In genomic region chr12:9961106-9961505, GRCh38 we compare ENCODE assay signal across 17 cellular contexts. TPM values are rescaled to one million over a fixed set of nuclear protein-coding genes. Genes with fewer than 3 reads are reported as not detected.
DNase-seq lines count a peak whose midpoint lies in the region; ATAC-seq and TF ChIP-seq lines count a peak whose summit lies in the region.
"Had no signal": no experiment of that assay in that cellular context is flagged by ENCODE, and none has a peak within 500 bp of the region (broad histone marks: within the 10 kb centered on the region; RNA-seq: fewer than 3 reads in every experiment).

No MANE protein-coding gene starts in this region.

- no peaks in the 10 kb centered on the region for H3K79me2 ChIP-seq in DND-41 (ENCODE audit: insufficient read depth, low read length)

- H3K27ac ChIP-seq in DND-41 (ENCODE audit: low read length) (no peak overlapping the region), SK-N-MC (no peak overlapping the region), Peyer's patch (no peak overlapping the region)
- H3K27ac ChIP-seq: dorsolateral prefrontal cortex, tibial nerve had no signal

- H3K4me1 ChIP-seq in DND-41 (ENCODE audit: insufficient read depth, low read length) (peaks cover 18% of the 10 kb centered on the region), Peyer's patch (no peaks in the 10 kb centered on the region)
- H3K4me1 ChIP-seq: tibial nerve had no signal

- H3K27me3 ChIP-seq in DND-41 (ENCODE audit: insufficient read depth, low read length, poor library complexity), result no peaks in the 10 kb centered on the region
- no peaks in the 10 kb centered on the region for H3K27me3 ChIP-seq in H7 (ENCODE audit: control insufficient read depth, insufficient read depth, low read length)
- H3K27me3 ChIP-seq in Peyer's patch, result no peaks in the 10 kb centered on the region
- H3K27me3 ChIP-seq: dorsolateral prefrontal cortex, heart left ventricle, tibial nerve had no signal

- TF ChIP-seq CTCF in DND-41 (IDR thresholded peaks at IDR 0.05; ENCODE audit: borderline replicate concordance, extremely low read depth, low read length, poor library complexity, severe bottlenecking), result no peak
- no peak for TF ChIP-seq CTCF in Peyer's patch (IDR thresholded peaks at IDR 0.05)

- no peaks in the 10 kb centered on the region for H4K20me1 ChIP-seq in DND-41 (ENCODE audit: insufficient read depth, low read length)

- H3K4me2 ChIP-seq in DND-41 (ENCODE audit: insufficient read depth, low read length), result no peak overlapping the region

- peak; percentile 26 for DNase-seq in DND-41
- no peak for DNase-seq in SK-N-MC (ENCODE audit: low read depth, low spot score)
- DNase-seq in SKM-1 (lab: John Stamatoyannopoulos, UW; ENCODE audit: unreplicated experiment), result no peak
- DNase-seq in G401 (ENCODE audit: low spot score), result no peak
- no peak for DNase-seq in H7
- DNase-seq in Peyer's patch, result no peak
- DNase-seq: dorsolateral prefrontal cortex; heart left ventricle; Kasumi-1; NCI-H187 treated with DMSO at 0.1 percent for 48 hours; NCI-H526 treated with DMSO at 0.1 percent for 48 hours; stimulated activated CD4-positive, alpha-beta T cell treated with anti-CD3 and anti-CD28 coated beads, Interleukin-4, amount 100 ng/mL, for 4 hours had no signal

- peak; percentile 80 for ATAC-seq in DND-41 (ENCODE audit: insufficient read depth, low read depth)
- ATAC-seq in GM19467 (IDR thresholded peaks at IDR 0.05; ENCODE audit: unreplicated experiment), result peak; percentile 58
- peak; percentile 84 for ATAC-seq in HG02973 (IDR thresholded peaks at IDR 0.05; ENCODE audit: unreplicated experiment)
- ATAC-seq: heart left ventricle had no signal

- H3K36me3 ChIP-seq in DND-41 (ENCODE audit: insufficient read depth, low read length), result no peaks in the 10 kb centered on the region
- H3K36me3 ChIP-seq in SK-N-MC (ENCODE audit: insufficient read depth, low read length), result no peaks in the 10 kb centered on the region
- H3K36me3 ChIP-seq in H7 (replicated peaks; ENCODE audit: control insufficient read depth, insufficient read depth, low read length), result no peaks in the 10 kb centered on the region
- no peaks in the 10 kb centered on the region for H3K36me3 ChIP-seq in Peyer's patch
- H3K36me3 ChIP-seq: heart left ventricle, tibial nerve had no signal

- no peak overlapping the region for H2AFZ ChIP-seq in DND-41 (ENCODE audit: low read depth, low read length)

- H3K9ac ChIP-seq in DND-41 (ENCODE audit: low read depth, low read length), result no peak overlapping the region
- no peak overlapping the region for H3K9ac ChIP-seq in SK-N-MC (ENCODE audit: insufficient read length)

- TF ChIP-seq POLR2A in Peyer's patch (IDR thresholded peaks at IDR 0.05), result no peak

- no peaks in the 10 kb centered on the region for H3K9me3 ChIP-seq in DND-41 (ENCODE audit: insufficient read depth, low read length, severe bottlenecking)
- no peaks in the 10 kb centered on the region for H3K9me3 ChIP-seq in SK-N-MC (ENCODE audit: low read depth, low read length)
- no peaks in the 10 kb centered on the region for H3K9me3 ChIP-seq in Peyer's patch
- H3K9me3 ChIP-seq: heart left ventricle, tibial nerve had no signal

- H3K4me3 ChIP-seq in DND-41 (ENCODE audit: low read depth in 1 of 2, low read length in 2 of 2) (no peak overlapping the region), SK-N-MC (0 out of 2 replicates have a peak overlapping the region, but pooled peaks have one; percentile 20), H7 (ENCODE audit: insufficient read depth, low read depth, low read length) (no peak overlapping the region), Peyer's patch (no peak overlapping the region)
- H3K4me3 ChIP-seq: dorsolateral prefrontal cortex, heart left ventricle, tibial nerve had no signal

- in situ Hi-C loops in G401 (cut with HindIII; ENCODE audit: low sequenced_read_pairs), result no loop called here

RNA-seq across cellular contexts. Expression of gene CLEC12A, which starts 10.1 kb away (rescaled TPM):
- total RNA-seq in G401 (2014; rRNA removed; shearing (Covaris generic)), result not detected in 2 replicates
- total RNA-seq in H7 (2014; rRNA removed; shearing (Covaris generic)), result not detected in 2 replicates
- total RNA-seq in Peyer's patch, result 10 to 100 TPM in 1 of 4 donors, not detected in 3; 10.7 TPM
- total RNA-seq: mesothelial cell of epicardium had no signal

RNA-seq across cellular contexts. Expression of gene CLEC2A, which starts 28.9 kb away (rescaled TPM):
- not detected in 2 replicates for total RNA-seq in G401 (2014; rRNA removed; shearing (Covaris generic))
- total RNA-seq in H7 (2014; rRNA removed; shearing (Covaris generic)), result not detected in 2 replicates
- not detected for total RNA-seq in Peyer's patch
- total RNA-seq: heart left ventricle, omental fat pad, tibial nerve had no signal

RNA-seq across cellular contexts. Expression of gene CLEC1B, which starts 37.8 kb away (rescaled TPM):
- not detected in 2 replicates for total RNA-seq in G401 (2014; rRNA removed; shearing (Covaris generic))
- not detected in 2 replicates for total RNA-seq in H7 (2014; rRNA removed; shearing (Covaris generic))
- total RNA-seq in Peyer's patch, result not detected
- total RNA-seq: heart left ventricle, omental fat pad, tibial nerve had no signal

RNA-seq across cellular contexts. Expression of gene CLEC12B, which starts 49.3 kb away (rescaled TPM):
- total RNA-seq in G401 (2014; rRNA removed; shearing (Covaris generic)), result not detected in 2 replicates
- not detected in 2 replicates for total RNA-seq in H7 (2014; rRNA removed; shearing (Covaris generic))
- total RNA-seq in Peyer's patch, result not detected
- total RNA-seq: mesothelial cell of epicardium had no signal
